24 cellular contexts compared by ENCODE assay signal in genomic region chr5:77064040-77064439, GRCh38. TPM values are rescaled to one million over a fixed set of nuclear protein-coding genes. Genes with fewer than 3 reads are reported as not detected.
DNase-seq lines count a peak whose midpoint lies in the region; ATAC-seq, FAIRE-seq and TF ChIP-seq lines count a peak whose summit lies in the region.
"Had no signal": no experiment of that assay in that cellular context is flagged by ENCODE, and none has a peak within 500 bp of the region (broad histone marks: within the 10 kb centered on the region; RNA-seq: fewer than 3 reads in every experiment).

No MANE protein-coding gene starts in this region.

- DNase-seq in NCI-H748 (lab: John Stamatoyannopoulos, UW; ENCODE audit: unreplicated experiment) (peak; percentile 6), NCI-H748 treated with DMSO at 0.1 percent for 48 hours (lab: John Stamatoyannopoulos, UW) (no peak), NCI-H2081 treated with DMSO at 0.1 percent for 48 hours (lab: John Stamatoyannopoulos, UW) (peak; percentile 20), bronchial epithelial cell (ENCODE audit: low read depth) (no peak), progenitor cell of endocrine pancreas (ENCODE audit: low spot score, unreplicated experiment) (no peak), urothelium cell line (ENCODE audit: low spot score) (no peak), T-helper 2 cell (no peak)
- DNase-seq: activated CD8-positive, alpha-beta memory T cell treated with anti-CD3 and anti-CD28 coated beads for 24 hours; activated naive CD8-positive, alpha-beta T cell treated with anti-CD3 and anti-CD28 coated beads, Interleukin-2, amount 10 ng/mL, durations not matched to agents 7 days and 5 days; activated T-cell treated with anti-CD3 and anti-CD28 coated beads, Interleukin-2, amount 50 U/mL, for 72 hours; CD4-positive, alpha-beta T cell; DMS79; left lung; NCI-H1105; NCI-H510A treated with DMSO at 0.1 percent for 48 hours; stomach; upper lobe of right lung had no signal

- ATAC-seq in HG03159 (IDR thresholded peaks at IDR 0.05; ENCODE audit: unreplicated experiment) = no peak
- ATAC-seq: activated CD4-positive, CD25-positive, alpha-beta regulatory T cell treated with anti-CD3 and anti-CD28 coated beads, Interleukin-2, amount 50 U/mL, for 24 hours; activated T-cell treated with anti-CD3 and anti-CD28 coated beads, Interleukin-2, amount 50 U/mL, for 72 hours; gastroesophageal sphincter; left lung; upper lobe of right lung had no signal

- no peaks in the 10 kb centered on the region for H3K27me3 Mint-ChIP-seq in progenitor cell of endocrine pancreas
- H3K27me3 Mint-ChIP-seq: activated naive CD8-positive, alpha-beta T cell treated with anti-CD3 and anti-CD28 coated beads, Interleukin-2, amount 10 ng/mL, durations not matched to agents 7 days and 5 days; brain; CD4-positive, alpha-beta T cell; dendritic cell treated with granulocyte-macrophage colony-stimulating factor and Interleukin-4, amounts not matched to agents 40 ng/mL and 50 ng/mL, for 4 days had no signal

- TF ChIP-seq CTCF in bronchial epithelial cell (IDR thresholded peaks at IDR 0.05; ENCODE audit: insufficient read depth, low read length, severe bottlenecking) = peak; percentile 22
- TF ChIP-seq CTCF in progenitor cell of endocrine pancreas (IDR thresholded peaks at IDR 0.05; ENCODE audit: unreplicated experiment) = peak; percentile 34

- H3K36me3 ChIP-seq in bronchial epithelial cell (ENCODE audit: control insufficient read depth, insufficient read depth, low read length) = no peaks in the 10 kb centered on the region

- no peak overlapping the region for H3K4me3 Mint-ChIP-seq in progenitor cell of endocrine pancreas (ENCODE audit: low read depth)
- H3K4me3 Mint-ChIP-seq: activated naive CD8-positive, alpha-beta T cell treated with anti-CD3 and anti-CD28 coated beads, Interleukin-2, amount 10 ng/mL, durations not matched to agents 7 days and 5 days; activated T-cell treated with anti-CD3 and anti-CD28 coated beads, Interleukin-2, amount 50 U/mL, for 72 hours; brain; CD4-positive, alpha-beta T cell; dendritic cell treated with granulocyte-macrophage colony-stimulating factor and Interleukin-4, amounts not matched to agents 40 ng/mL and 50 ng/mL, for 4 days had no signal

- FAIRE-seq in bronchial epithelial cell (lab: Jason Lieb, UNC) (no peak), urothelium cell line (lab: Jason Lieb, UNC) (no peak)

- H3K36me3 Mint-ChIP-seq in progenitor cell of endocrine pancreas (ENCODE audit: insufficient read depth) = peaks cover 31% of the 10 kb centered on the region

- H3K27ac Mint-ChIP-seq in progenitor cell of endocrine pancreas = no peak overlapping the region
- H3K27ac Mint-ChIP-seq: activated naive CD8-positive, alpha-beta T cell treated with anti-CD3 and anti-CD28 coated beads, Interleukin-2, amount 10 ng/mL, durations not matched to agents 7 days and 5 days; activated T-cell treated with anti-CD3 and anti-CD28 coated beads, Interleukin-2, amount 50 U/mL, for 72 hours; brain; CD4-positive, alpha-beta T cell; dendritic cell treated with granulocyte-macrophage colony-stimulating factor and Interleukin-4, amounts not matched to agents 40 ng/mL and 50 ng/mL, for 4 days had no signal

- no peaks in the 10 kb centered on the region for H3K27me3 ChIP-seq in bronchial epithelial cell (ENCODE audit: control insufficient read depth, insufficient read depth, low read length)
- H3K27me3 ChIP-seq: gastroesophageal sphincter, left lung, stomach, upper lobe of right lung had no signal

- peaks cover 5% of the 10 kb centered on the region for H3K4me1 Mint-ChIP-seq in progenitor cell of endocrine pancreas (ENCODE audit: low read depth)
- H3K4me1 Mint-ChIP-seq: brain had no signal

- H3K4me3 ChIP-seq in bronchial epithelial cell (ENCODE audit: low read depth, low read length) = no peak overlapping the region
- H3K4me3 ChIP-seq: gastroesophageal sphincter, HAP-1, left lung, SK-N-MC, stomach, upper lobe of right lung had no signal

- H3K9me3 Mint-ChIP-seq in progenitor cell of endocrine pancreas (ENCODE audit: low read depth) = no peaks in the 10 kb centered on the region
- H3K9me3 Mint-ChIP-seq: activated naive CD8-positive, alpha-beta T cell treated with anti-CD3 and anti-CD28 coated beads, Interleukin-2, amount 10 ng/mL, durations not matched to agents 7 days and 5 days; activated T-cell treated with anti-CD3 and anti-CD28 coated beads, Interleukin-2, amount 50 U/mL, for 72 hours; brain; CD4-positive, alpha-beta T cell; dendritic cell treated with granulocyte-macrophage colony-stimulating factor and Interleukin-4, amounts not matched to agents 40 ng/mL and 50 ng/mL, for 4 days had no signal

RNA-seq across cellular contexts. Expression of gene ZBED3, which starts 23.0 kb away (rescaled TPM):
- total RNA-seq in bronchial epithelial cell (0.53 and 0.90 TPM in 2 replicates), progenitor cell of endocrine pancreas (37.1 and 38.0 TPM in 2 replicates)

RNA-seq across cellular contexts. Expression of gene AGGF1, which starts 33.8 kb away (rescaled TPM):
- total RNA-seq in bronchial epithelial cell = 16.1 and 22.3 TPM in 2 replicates
- total RNA-seq in progenitor cell of endocrine pancreas = 26.3 and 28.1 TPM in 2 replicates

Comparison
In these comparisons a context has a peak if more than half of its experiments do, and no peak if none do; other contexts are left out.
1. DNase-seq: peak in NCI-H748 (single experiment) and NCI-H2081 treated with DMSO at 0.1 percent for 48 hours (single experiment); none in NCI-H748 treated with DMSO at 0.1 percent for 48 hours (single experiment), bronchial epithelial cell (single experiment), progenitor cell of endocrine pancreas (single experiment), urothelium cell line (single experiment) and T-helper 2 cell (0 of 5).
2. RNA of gene ZBED3, which starts 23.0 kb away (total RNA-seq): 37.1 to 38.0 TPM in progenitor cell of endocrine pancreas; 0.53 to 0.90 TPM in bronchial epithelial cell; every median in the first group is over 10 times any median in the second.